Comparison of ENCODE assay signal across 12 cellular contexts in genomic region chr1:8455700-8456305, GRCh38.
A peak's percentile ranks its signal among the peaks of the same experiment; 100 is the strongest.
DNase-seq lines count a peak whose midpoint lies in the region; ATAC-seq and TF ChIP-seq lines count a peak whose summit lies in the region.
"Had no signal": no experiment of that assay in that cellular context is flagged by ENCODE, and none has a peak within 500 bp of the region (broad histone marks: within the 10 kb centered on the region; RNA-seq: fewer than 3 reads in every experiment).

No MANE protein-coding gene starts in this region.

- H3K27ac ChIP-seq in urinary bladder (ENCODE audit: low read depth), result peak overlapping the region; percentile 6
- H3K27ac ChIP-seq: VCaP had no signal

- H3K4me3 Mint-ChIP-seq in WTC11, result no peak overlapping the region
- H3K4me3 Mint-ChIP-seq: dendritic cell treated with granulocyte-macrophage colony-stimulating factor and Interleukin-4, amounts not matched to agents 40 ng/mL and 50 ng/mL, for 4 days had no signal

- POLR2A ChIA-PET in WTC11 (lab: Charles Lee), result no interaction called here

- peaks cover 43% of the 10 kb centered on the region for H3K4me1 Mint-ChIP-seq in WTC11

- H3K36me3 Mint-ChIP-seq in WTC11, result 0 out of 2 replicates have a peak, but pooled peaks cover 3% of the 10 kb centered on the region

- no peak for TF ChIP-seq CTCF in WTC11 (IDR thresholded peaks at IDR 0.05)
- no peak for TF ChIP-seq CTCF in fibroblast of the aortic adventitia (IDR thresholded peaks at IDR 0.05; ENCODE audit: insufficient read depth, low read length)
- TF ChIP-seq CTCF in omental fat pad (IDR thresholded peaks at IDR 0.05), result no peak

- ATAC-seq in WTC11 (no peak), omental fat pad (ENCODE audit: low FRiP score) (peak; percentile 52), HG03457 (IDR thresholded peaks at IDR 0.05; ENCODE audit: unreplicated experiment) (no peak)

- DNase-seq in WTC11 (ENCODE audit: low spot score) (no peak), fibroblast of the aortic adventitia (ENCODE audit: low read depth) (peak; percentile 18), omental fat pad (ENCODE audit: low spot score) (no peak), T-helper 1 cell (no peak), cortex of kidney (lab: John Stamatoyannopoulos, UW) (no peak)
- DNase-seq: activated T-cell treated with anti-CD3 and anti-CD28 coated beads, Interleukin-2, amount 50 U/mL, for 48 hours; NCI-H1436 treated with DMSO at 0.1 percent for 48 hours had no signal

- no peaks in the 10 kb centered on the region for H3K4me1 ChIP-seq in urinary bladder (ENCODE audit: insufficient read depth)

- CTCF ChIA-PET in WTC11 (lab: Charles Lee), result interaction anchor here (1.0 kb wide), 1 partner anchor 12 kb away, joined by 4 read pairs; no protein-coding TSS in a partner anchor

- H3K27ac Mint-ChIP-seq in WTC11, result peak overlapping the region; percentile 64

- WGBS in urinary bladder, result 45% methylated on average over 7 of the region's 7 CpGs

- H3K4me3 ChIP-seq in fibroblast of the aortic adventitia (ENCODE audit: low read depth, low read length) (no peak overlapping the region), urinary bladder (ENCODE audit: low read depth, low read length) (no peak overlapping the region)

- no peaks in the 10 kb centered on the region for H3K36me3 ChIP-seq in urinary bladder (ENCODE audit: insufficient read depth)
- H3K36me3 ChIP-seq: neutrophil had no signal

- no peaks in the 10 kb centered on the region for H3K9me3 Mint-ChIP-seq in WTC11
- H3K9me3 Mint-ChIP-seq: dendritic cell treated with granulocyte-macrophage colony-stimulating factor and Interleukin-4, amounts not matched to agents 40 ng/mL and 50 ng/mL, for 4 days had no signal

- H3K27me3 Mint-ChIP-seq in WTC11 (ENCODE audit: low read depth), result no peaks in the 10 kb centered on the region
- H3K27me3 Mint-ChIP-seq: dendritic cell treated with granulocyte-macrophage colony-stimulating factor and Interleukin-4, amounts not matched to agents 40 ng/mL and 50 ng/mL, for 4 days had no signal

TF ChIP-seq in WTC11, 78 proteins besides CTCF, POLR2A, EP300 and RAD21:
- no peak for TF ChIP-seq ZNF396 (CRISPR knock-in tag; IDR thresholded peaks at IDR 0.05; ENCODE audit: borderline replicate concordance)
- TF ChIP-seq EMX1 (CRISPR knock-in tag; IDR thresholded peaks at IDR 0.05), result no peak
- TF ChIP-seq, protein P1, sequence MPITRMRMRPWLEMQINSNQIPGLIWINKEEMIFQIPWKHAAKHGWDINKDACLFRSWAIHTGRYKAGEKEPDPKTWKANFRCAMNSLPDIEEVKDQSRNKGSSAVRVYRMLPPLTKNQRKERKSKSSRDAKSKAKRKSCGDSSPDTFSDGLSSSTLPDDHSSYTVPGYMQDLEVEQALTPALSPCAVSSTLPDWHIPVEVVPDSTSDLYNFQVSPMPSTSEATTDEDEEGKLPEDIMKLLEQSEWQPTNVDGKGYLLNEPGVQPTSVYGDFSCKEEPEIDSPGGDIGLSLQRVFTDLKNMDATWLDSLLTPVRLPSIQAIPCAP (CRISPR knock-in tag; IDR thresholded peaks at IDR 0.05), result no peak
- TF ChIP-seq, protein P2, sequence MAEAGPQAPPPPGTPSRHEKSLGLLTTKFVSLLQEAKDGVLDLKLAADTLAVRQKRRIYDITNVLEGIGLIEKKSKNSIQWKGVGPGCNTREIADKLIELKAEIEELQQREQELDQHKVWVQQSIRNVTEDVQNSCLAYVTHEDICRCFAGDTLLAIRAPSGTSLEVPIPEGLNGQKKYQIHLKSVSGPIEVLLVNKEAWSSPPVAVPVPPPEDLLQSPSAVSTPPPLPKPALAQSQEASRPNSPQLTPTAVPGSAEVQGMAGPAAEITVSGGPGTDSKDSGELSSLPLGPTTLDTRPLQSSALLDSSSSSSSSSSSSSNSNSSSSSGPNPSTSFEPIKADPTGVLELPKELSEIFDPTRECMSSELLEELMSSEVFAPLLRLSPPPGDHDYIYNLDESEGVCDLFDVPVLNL (CRISPR knock-in tag; IDR thresholded peaks at IDR 0.05; ENCODE audit: borderline replicate concordance, low read depth), result no peak
- TF ChIP-seq, protein P3, sequence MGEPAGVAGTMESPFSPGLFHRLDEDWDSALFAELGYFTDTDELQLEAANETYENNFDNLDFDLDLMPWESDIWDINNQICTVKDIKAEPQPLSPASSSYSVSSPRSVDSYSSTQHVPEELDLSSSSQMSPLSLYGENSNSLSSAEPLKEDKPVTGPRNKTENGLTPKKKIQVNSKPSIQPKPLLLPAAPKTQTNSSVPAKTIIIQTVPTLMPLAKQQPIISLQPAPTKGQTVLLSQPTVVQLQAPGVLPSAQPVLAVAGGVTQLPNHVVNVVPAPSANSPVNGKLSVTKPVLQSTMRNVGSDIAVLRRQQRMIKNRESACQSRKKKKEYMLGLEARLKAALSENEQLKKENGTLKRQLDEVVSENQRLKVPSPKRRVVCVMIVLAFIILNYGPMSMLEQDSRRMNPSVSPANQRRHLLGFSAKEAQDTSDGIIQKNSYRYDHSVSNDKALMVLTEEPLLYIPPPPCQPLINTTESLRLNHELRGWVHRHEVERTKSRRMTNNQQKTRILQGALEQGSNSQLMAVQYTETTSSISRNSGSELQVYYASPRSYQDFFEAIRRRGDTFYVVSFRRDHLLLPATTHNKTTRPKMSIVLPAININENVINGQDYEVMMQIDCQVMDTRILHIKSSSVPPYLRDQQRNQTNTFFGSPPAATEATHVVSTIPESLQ (CRISPR knock-in tag; IDR thresholded peaks at IDR 0.05), result no peak
